9 cellular contexts compared by ENCODE assay signal in genomic region chr20:977021-977420, GRCh38. TPM values are rescaled to one million over a fixed set of nuclear protein-coding genes. Genes with fewer than 3 reads are reported as not detected.
"Had no signal": no experiment of that assay in that cellular context is flagged by ENCODE, and none has a peak within 500 bp of the region (broad histone marks: within the 10 kb centered on the region; RNA-seq: fewer than 3 reads in every experiment).

No MANE protein-coding gene starts in this region.

- ATAC-seq: GM12878 had no signal

- FAIRE-seq: G401.6, GM12878, GM12891, GM12892, GM18507, GM19239 had no signal

- DNase-seq: GDM1, GF-D8 had no signal

- H3K4me3 ChIP-seq: GM12878 had no signal

RNA-seq across cellular contexts. Expression of gene RSPO4, which starts 25.1 kb away (rescaled TPM):
- total RNA-seq: G401, GM12878 had no signal
